8 cellular contexts compared by ENCODE assay signal in the genomic region with DNA sequence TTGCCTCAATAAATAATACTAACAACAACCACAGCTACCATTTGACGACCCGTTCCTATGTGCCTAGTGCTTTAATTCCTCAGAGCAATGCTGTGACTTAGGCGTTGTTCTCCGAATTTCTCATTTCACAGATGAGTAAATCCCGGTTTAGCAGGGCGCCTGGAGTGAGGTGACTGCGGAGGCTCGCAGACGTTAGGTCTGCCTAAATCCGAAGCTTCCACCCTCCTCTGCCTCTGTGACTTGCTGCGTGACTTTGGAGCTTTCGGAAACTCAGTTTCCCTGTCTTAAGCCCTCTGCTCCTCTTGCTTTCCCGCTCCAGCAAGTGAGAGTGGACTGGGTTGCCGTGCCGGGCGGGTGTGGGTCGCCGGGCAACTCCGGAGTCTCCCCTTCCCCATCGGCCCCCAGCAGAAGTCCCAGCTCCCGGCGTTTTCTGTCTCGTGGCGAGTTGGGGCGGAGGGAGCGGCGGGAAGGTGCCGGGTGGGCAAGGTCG. TPM values are rescaled to one million over a fixed set of nuclear protein-coding genes. Genes with fewer than 3 reads are reported as not detected.
DNase-seq lines count a peak whose midpoint lies in the region; ATAC-seq and TF ChIP-seq lines count a peak whose summit lies in the region.
"Had no signal": no experiment of that assay in that cellular context is flagged by ENCODE, and none has a peak within 500 bp of the region (broad histone marks: within the 10 kb centered on the region; RNA-seq: fewer than 3 reads in every experiment).

No MANE protein-coding gene starts in this region.

- H3K4me1 ChIP-seq in HCT116 (ENCODE audit: control insufficient read depth in 1 of 2, insufficient read depth in 2 of 2, low read length in 2 of 2): peaks cover 23 to 36% of the 10 kb centered on the region in 2 experiments

- peak overlapping the region; percentile 37 for H3K4me3 Mint-ChIP-seq in activated T-helper 17 cell treated with anti-CD3 and anti-CD28 coated beads, Interleukin-2, amount 50 U/mL, for 72 hours
- H3K4me3 Mint-ChIP-seq in stimulated activated effector memory CD8-positive, alpha-beta T cell treated with anti-CD3 and anti-CD28 coated beads, Interleukin-12 subunit alpha, Interleukin-12 subunit beta, amount 100 ng/mL, for 72 hours: peak overlapping the region; percentile 81

- H4K20me1 ChIP-seq in HCT116 (ENCODE audit: insufficient read depth): no peaks in the 10 kb centered on the region

- H3K9me2 ChIP-seq in HCT116 (ENCODE audit: insufficient read depth): no peaks in the 10 kb centered on the region

- peak overlapping the region; percentile 54 for H2AFZ ChIP-seq in HCT116 (ENCODE audit: low read depth, low read length, poor library complexity, severe bottlenecking)

- H3K36me3 ChIP-seq in HCT116 (ENCODE audit: control insufficient read depth in 1 of 2, insufficient read depth in 2 of 2, low read length in 2 of 2) (no peaks in the 10 kb centered on the region), kidney epithelial cell (ENCODE audit: control insufficient read depth, insufficient read depth, low read length) (no peaks in the 10 kb centered on the region)

- no peaks in the 10 kb centered on the region for H3K79me2 ChIP-seq in HCT116 (ENCODE audit: insufficient read depth, low read length)

- POLR2A ChIA-PET in HCT116 (lab: Charles Lee): no interaction called here

- BruUV-seq in HCT116 (replicated peaks; lab: Mats Ljungman, UMichigan): no TSS peak

- peaks cover 6% of the 10 kb centered on the region for H3K4me1 Mint-ChIP-seq in activated T-helper 17 cell treated with anti-CD3 and anti-CD28 coated beads, Interleukin-2, amount 50 U/mL, for 72 hours
- peaks cover 27% of the 10 kb centered on the region for H3K4me1 Mint-ChIP-seq in stimulated activated effector memory CD8-positive, alpha-beta T cell treated with anti-CD3 and anti-CD28 coated beads, Interleukin-12 subunit alpha, Interleukin-12 subunit beta, amount 100 ng/mL, for 72 hours

- TF ChIP-seq RAD21 in HCT116 (IDR thresholded peaks at IDR 0.05; ENCODE audit: low read depth): no peak

- TF ChIP-seq POLR2A in HCT116 (IDR thresholded peaks at IDR 0.05; ENCODE audit: borderline replicate concordance, extremely low read depth, insufficient read depth, insufficient read length): no peak

- H3K4me3 ChIP-seq in HCT116 (replicated peaks in 1 of 2; ENCODE audit: low read depth in 1 of 2, low read length in 2 of 2) (no peak overlapping the region), kidney epithelial cell (ENCODE audit: low read depth, low read length) (peak overlapping the region; percentile 42)

- no peak for TF ChIP-seq CTCF in HCT116 (IDR thresholded peaks at IDR 0.05 in 2 of 3, conservative IDR thresholded peaks at IDR 0.05 in 1 of 3; ENCODE audit: borderline replicate concordance in 1 of 3, insufficient read depth in 1 of 3, low read depth in 2 of 3, low read length in 2 of 3)
- TF ChIP-seq CTCF in kidney epithelial cell (IDR thresholded peaks at IDR 0.05; ENCODE audit: insufficient read depth, low read length, poor library complexity, severe bottlenecking): no peak

- intact Hi-C loops in HCT116 (cut with micrococcal nuclease): no loop called here

- H3K27me3 ChIP-seq in HCT116 (ENCODE audit: insufficient read depth, low read length): peaks cover 56% of the 10 kb centered on the region
- H3K27me3 ChIP-seq in kidney epithelial cell (ENCODE audit: control insufficient read depth, insufficient read depth, low read length): peaks cover 66% of the 10 kb centered on the region

- CTCF ChIA-PET in HCT116 (lab: Charles Lee): interaction anchor here (1.1 to 4.4 kb wide), 5 partner anchors 11 to 75 kb away, joined by 3 to 41 read pairs (median 5); no protein-coding TSS in a partner anchor

- no peak for DNase-seq in HCT116 (ENCODE audit: low read depth, low spot score)
- no peak for DNase-seq in kidney epithelial cell (ENCODE audit: low read depth)
- no peak for DNase-seq in stimulated activated effector memory CD8-positive, alpha-beta T cell treated with anti-CD3 and anti-CD28 coated beads, Interleukin-12 subunit alpha, Interleukin-12 subunit beta, amount 100 ng/mL, for 72 hours (ENCODE audit: low spot score in 2 of 2)
- DNase-seq in NCI-H2227 treated with DMSO at 0.1 percent for 48 hours (lab: John Stamatoyannopoulos, UW): no peak
- no peak for DNase-seq in SKM-1 (lab: John Stamatoyannopoulos, UW; ENCODE audit: unreplicated experiment)
- DNase-seq in NCI-H748 treated with DMSO at 0.1 percent for 48 hours (lab: John Stamatoyannopoulos, UW): no peak
- DNase-seq: NCI-H226 had no signal

- ATAC-seq in HCT116: no peak
- ATAC-seq in activated T-helper 17 cell treated with anti-CD3 and anti-CD28 coated beads, Interleukin-2, amount 50 U/mL, for 72 hours (replicated peaks): no peak
- no peak for ATAC-seq in stimulated activated effector memory CD8-positive, alpha-beta T cell treated with anti-CD3 and anti-CD28 coated beads, Interleukin-12 subunit alpha, Interleukin-12 subunit beta, amount 100 ng/mL, for 72 hours

- H3K9me3 ChIP-seq in HCT116 (ENCODE audit: control insufficient read depth in 1 of 2, insufficient read depth in 1 of 2, low read depth in 1 of 2, low read length in 2 of 2): no peaks in the 10 kb centered on the region

- H3K9ac ChIP-seq in HCT116 (ENCODE audit: low read length): no peak overlapping the region

- RAD21 ChIA-PET in HCT116 (lab: Charles Lee; ENCODE audit: low non-redundant PET in 1 of 2, low total read pairs in 2 of 2, uncharacterized antibody in 2 of 2, unreplicated experiment in 2 of 2): interaction anchor here (0.7 to 1.2 kb wide), 3 partner anchors 10 to 61 kb away, joined by 3 read pairs; no protein-coding TSS in a partner anchor

- peak overlapping the region; percentile 82 for H3K4me2 ChIP-seq in HCT116 (ENCODE audit: low read length)

- no peaks in the 10 kb centered on the region for H3K36me3 Mint-ChIP-seq in activated T-helper 17 cell treated with anti-CD3 and anti-CD28 coated beads, Interleukin-2, amount 50 U/mL, for 72 hours (ENCODE audit: low read depth)
- H3K36me3 Mint-ChIP-seq in stimulated activated effector memory CD8-positive, alpha-beta T cell treated with anti-CD3 and anti-CD28 coated beads, Interleukin-12 subunit alpha, Interleukin-12 subunit beta, amount 100 ng/mL, for 72 hours: no peaks in the 10 kb centered on the region

- H3K27ac ChIP-seq in HCT116 (ENCODE audit: low read depth, low read length): peak overlapping the region; percentile 24; the same call in 1 of the 2 replicates

- peaks cover 47% of the 10 kb centered on the region for H3K27me3 Mint-ChIP-seq in activated T-helper 17 cell treated with anti-CD3 and anti-CD28 coated beads, Interleukin-2, amount 50 U/mL, for 72 hours

- no peak overlapping the region for H3K27ac Mint-ChIP-seq in activated T-helper 17 cell treated with anti-CD3 and anti-CD28 coated beads, Interleukin-2, amount 50 U/mL, for 72 hours
- no peak overlapping the region for H3K27ac Mint-ChIP-seq in stimulated activated effector memory CD8-positive, alpha-beta T cell treated with anti-CD3 and anti-CD28 coated beads, Interleukin-12 subunit alpha, Interleukin-12 subunit beta, amount 100 ng/mL, for 72 hours

- no peaks in the 10 kb centered on the region for H3K9me3 Mint-ChIP-seq in activated T-helper 17 cell treated with anti-CD3 and anti-CD28 coated beads, Interleukin-2, amount 50 U/mL, for 72 hours
- no peaks in the 10 kb centered on the region for H3K9me3 Mint-ChIP-seq in stimulated activated effector memory CD8-positive, alpha-beta T cell treated with anti-CD3 and anti-CD28 coated beads, Interleukin-12 subunit alpha, Interleukin-12 subunit beta, amount 100 ng/mL, for 72 hours

TF ChIP-seq in HCT116, 20 proteins besides CTCF, POLR2A, EP300 and RAD21 (continues in another document):
- TF ChIP-seq SIN3A (IDR thresholded peaks at IDR 0.05; ENCODE audit: low read depth): no peak
- TF ChIP-seq SP1 (IDR thresholded peaks at IDR 0.05; ENCODE audit: low read depth): no peak
- TF ChIP-seq ELF1 (IDR thresholded peaks at IDR 0.05; ENCODE audit: borderline replicate concordance, low read depth): no peak
- no peak for TF ChIP-seq REST (IDR thresholded peaks at IDR 0.05; ENCODE audit: low read depth)
- TF ChIP-seq ZNF274 (IDR thresholded peaks at IDR 0.05; ENCODE audit: low read depth, low read length): no peak
- no peak for TF ChIP-seq SRF (IDR thresholded peaks at IDR 0.05; ENCODE audit: low read depth)
- TF ChIP-seq ATF3 (IDR thresholded peaks at IDR 0.05): no peak

RNA-seq across cellular contexts. Expression of gene ATOH8, which starts 0.7 kb away (rescaled TPM):
- total RNA-seq in HCT116 (2021; ENCODE audit: unreplicated experiment) (0.74 TPM), kidney epithelial cell (0.41 and 1.0 TPM in 2 replicates)
- 0.21 and 0.30 TPM in 2 replicates for polyA plus RNA-seq in HCT116 (2012)
- total RNA-seq in activated T-helper 17 cell treated with anti-CD3 and anti-CD28 coated beads, Interleukin-2, amount 50 U/mL, for 72 hours: not detected

RNA-seq across cellular contexts. Expression of gene GNLY, which starts 58.9 kb away (rescaled TPM):
- 0.74 TPM for total RNA-seq in HCT116 (2021; ENCODE audit: unreplicated experiment)
- polyA plus RNA-seq in HCT116 (2012): 0.09 and 0.17 TPM in 2 replicates
- total RNA-seq in activated T-helper 17 cell treated with anti-CD3 and anti-CD28 coated beads, Interleukin-2, amount 50 U/mL, for 72 hours: 10 to 100 TPM; 10.6 to 32.4 TPM
- total RNA-seq in kidney epithelial cell: not detected in 2 replicates
